ENCODE assay signal across 21 cellular contexts in genomic region chrX:152175892-152176291, GRCh38. TPM values are rescaled to one million over a fixed set of nuclear protein-coding genes. Genes with fewer than 3 reads are reported as not detected.
"Had no signal": no experiment of that assay in that cellular context is flagged by ENCODE, and none has a peak within 500 bp of the region (broad histone marks: within the 10 kb centered on the region; RNA-seq: fewer than 3 reads in every experiment).

No MANE protein-coding gene starts in this region.

RNA-seq across cellular contexts. Expression of gene MAGEA10, which starts 37.5 kb away (rescaled TPM):
- total RNA-seq: activated naive CD4-positive, alpha-beta T cell treated with anti-CD3 and anti-CD28 coated beads for 36 hours; activated naive CD4-positive, alpha-beta T cell treated with anti-CD3 and anti-CD28 coated beads, Interleukin-2, amount 50 U/mL, for 72 hours; activated naive CD8-positive, alpha-beta T cell treated with anti-CD3 and anti-CD28 coated beads for 36 hours; activated naive CD8-positive, alpha-beta T cell treated with anti-CD3 and anti-CD28 coated beads, Interleukin-2, amount 10 ng/mL, durations not matched to agents 7 days and 5 days; activated T-cell treated with anti-CD3 and anti-CD28 coated beads, Interleukin-2, amount 50 U/mL, for 4 hours; activated T-cell treated with anti-CD3 and anti-CD28 coated beads, Interleukin-2, amount 50 U/mL, for 72 hours; activated T-helper 1 cell treated with anti-CD3 and anti-CD28 coated beads, Interleukin-12 subunit alpha, Interleukin-12 subunit beta, Interleukin-2, Interleukin-4 antibody, amounts not matched to agents 30 ng/mL and 10 ng/mL and 1 ng/mL, durations not matched to agents 14 hours and 24 hours and 36 hours; activated T-helper 17 cell treated with anti-CD3 and anti-CD28 coated beads, Interleukin-2, amount 50 U/mL, for 72 hours; activated T-helper 2 cell treated with anti-CD3 and anti-CD28 coated beads, Interferon-gamma antibody, Interleukin-2, Interleukin-4, amounts not matched to agents 10 μg/mL and 5 μg/mL and 100 μg/mL, durations not matched to agents 14 hours and 24 hours and 36 hours; adrenal gland; aorta; ascending aorta; astrocyte; body of pancreas; breast epithelium; bronchial epithelial cell; cardiac muscle cell; cardiac septum; cerebellum; chondrocyte had no signal
- polyA plus RNA-seq: adipose tissue, adrenal gland, aorta, cardiac muscle cell had no signal
